ENCODE assay signal across 1 cellular context in genomic region chr9:130006952-130007351, GRCh38.
TF ChIP-seq lines count a peak whose summit lies in the region.

No MANE protein-coding gene starts in this region.

TF ChIP-seq in HepG2, 621 proteins besides CTCF, POLR2A, EP300 and RAD21:
- peak; percentile 66 for TF ChIP-seq ZNF121 (CRISPR knock-in tag; IDR thresholded peaks at IDR 0.05)
- TF ChIP-seq, protein P1, sequence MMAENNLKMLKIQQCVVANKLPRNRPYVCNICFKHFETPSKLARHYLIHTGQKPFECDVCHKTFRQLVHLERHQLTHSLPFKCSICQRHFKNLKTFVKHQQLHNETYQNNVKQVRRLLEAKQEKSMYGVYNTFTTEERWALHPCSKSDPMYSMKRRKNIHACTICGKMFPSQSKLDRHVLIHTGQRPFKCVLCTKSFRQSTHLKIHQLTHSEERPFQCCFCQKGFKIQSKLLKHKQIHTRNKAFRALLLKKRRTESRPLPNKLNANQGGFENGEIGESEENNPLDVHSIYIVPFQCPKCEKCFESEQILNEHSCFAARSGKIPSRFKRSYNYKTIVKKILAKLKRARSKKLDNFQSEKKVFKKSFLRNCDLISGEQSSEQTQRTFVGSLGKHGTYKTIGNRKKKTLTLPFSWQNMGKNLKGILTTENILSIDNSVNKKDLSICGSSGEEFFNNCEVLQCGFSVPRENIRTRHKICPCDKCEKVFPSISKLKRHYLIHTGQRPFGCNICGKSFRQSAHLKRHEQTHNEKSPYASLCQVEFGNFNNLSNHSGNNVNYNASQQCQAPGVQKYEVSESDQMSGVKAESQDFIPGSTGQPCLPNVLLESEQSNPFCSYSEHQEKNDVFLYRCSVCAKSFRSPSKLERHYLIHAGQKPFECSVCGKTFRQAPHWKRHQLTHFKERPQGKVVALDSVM (CRISPR knock-in tag; IDR thresholded peaks at IDR 0.05) = peak; percentile 69
